In the genomic region with DNA sequence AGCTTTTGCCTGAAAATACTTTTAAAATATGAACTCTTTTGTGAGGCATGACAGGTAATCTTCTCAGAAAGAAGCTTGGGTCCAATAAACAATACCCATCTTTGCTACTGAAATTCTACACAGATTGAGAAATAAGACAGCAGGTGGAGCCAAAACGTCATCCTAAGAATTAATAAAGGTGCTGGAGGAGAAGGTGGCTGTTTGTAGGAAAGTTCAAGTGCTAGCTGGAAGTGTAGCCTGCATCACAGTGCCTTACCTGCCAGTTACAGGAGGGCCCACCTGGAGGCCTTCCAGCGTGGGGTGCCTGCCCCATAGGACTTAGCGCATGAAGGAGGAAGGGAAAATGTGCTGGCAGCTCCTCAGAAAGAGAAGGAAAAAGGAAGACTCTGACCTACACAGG, we compare ENCODE assay signal across 10 cellular contexts.
DNase-seq lines count a peak whose midpoint lies in the region; ATAC-seq and TF ChIP-seq lines count a peak whose summit lies in the region.
"Had no signal": no experiment of that assay in that cellular context is flagged by ENCODE, and none has a peak within 500 bp of the region (broad histone marks: within the 10 kb centered on the region; RNA-seq: fewer than 3 reads in every experiment).

No MANE protein-coding gene starts in this region.

- H3K27me3 Mint-ChIP-seq in endothelial cell (ENCODE audit: unreplicated experiment) (no peaks in the 10 kb centered on the region), type B pancreatic cell (no peaks in the 10 kb centered on the region)
- H3K27me3 Mint-ChIP-seq in activated CD4-positive, alpha-beta memory T cell treated with anti-CD3 and anti-CD28 coated beads, Interleukin-2, amount 10 ng/mL, durations not matched to agents 7 days and 5 days, result no peaks in the 10 kb centered on the region
- H3K27me3 Mint-ChIP-seq: naive B cell had no signal

- H3K36me3 ChIP-seq in left ventricle myocardium inferior, result peaks cover 59% of the 10 kb centered on the region

- H3K4me3 Mint-ChIP-seq in endothelial cell (ENCODE audit: unreplicated experiment) (peak overlapping the region; percentile 16), type B pancreatic cell (no peak overlapping the region)
- no peak overlapping the region for H3K4me3 Mint-ChIP-seq in activated CD4-positive, alpha-beta memory T cell treated with anti-CD3 and anti-CD28 coated beads, Interleukin-2, amount 10 ng/mL, durations not matched to agents 7 days and 5 days
- H3K4me3 Mint-ChIP-seq: naive B cell had no signal

- H3K27me3 ChIP-seq in left ventricle myocardium inferior (ENCODE audit: low read depth), result no peaks in the 10 kb centered on the region

- H3K9me3 Mint-ChIP-seq in endothelial cell (ENCODE audit: unreplicated experiment), result no peaks in the 10 kb centered on the region
- no peaks in the 10 kb centered on the region for H3K9me3 Mint-ChIP-seq in type B pancreatic cell
- H3K9me3 Mint-ChIP-seq in activated CD4-positive, alpha-beta memory T cell treated with anti-CD3 and anti-CD28 coated beads, Interleukin-2, amount 10 ng/mL, durations not matched to agents 7 days and 5 days, result no peaks in the 10 kb centered on the region
- H3K9me3 Mint-ChIP-seq: naive B cell had no signal

- CTCF ChIA-PET in activated CD4-positive, alpha-beta memory T cell treated with anti-CD3 and anti-CD28 coated beads, Interleukin-2, amount 10 ng/mL, durations not matched to agents 7 days and 5 days (lab: Charles Lee), result interaction anchor here (0.8 to 2.1 kb wide), 14 partner anchors 9 to 534 kb away, joined by 3 to 10 read pairs (median 4); no protein-coding TSS in a partner anchor

- no peak for ATAC-seq in Right ventricle myocardium inferior
- ATAC-seq in GM19328 (IDR thresholded peaks at IDR 0.05; ENCODE audit: unreplicated experiment), result no peak

- H3K4me1 ChIP-seq in left ventricle myocardium inferior, result peaks cover 10% of the 10 kb centered on the region

- H3K27ac ChIP-seq in left ventricle myocardium inferior (replicated peaks), result no peak overlapping the region

- no peak overlapping the region for H3K4me3 ChIP-seq in left ventricle myocardium inferior

- DNase-seq in left ventricle myocardium inferior (no peak), Right ventricle myocardium inferior (ENCODE audit: missing footprints) (no peak), NCI-H524 treated with DMSO at 0.1 percent for 48 hours (lab: John Stamatoyannopoulos, UW) (peak; percentile 14), endothelial cell (ENCODE audit: low spot score) (no peak), type B pancreatic cell (ENCODE audit: extremely low spot score, unreplicated experiment) (no peak), DMS114 treated with DMSO at 0.1 percent for 48 hours (lab: John Stamatoyannopoulos, UW; ENCODE audit: unreplicated experiment) (no peak)
- no peak for DNase-seq in activated CD4-positive, alpha-beta memory T cell treated with anti-CD3 and anti-CD28 coated beads, Interleukin-2, amount 10 ng/mL, durations not matched to agents 7 days and 5 days
- DNase-seq: naive B cell; stimulated activated CD8-positive, alpha-beta memory T cell treated with anti-CD3 and anti-CD28 coated beads, Interleukin-4, amount 100 ng/mL, for 48 hours had no signal

- H3K27ac Mint-ChIP-seq in endothelial cell (ENCODE audit: unreplicated experiment), result no peak overlapping the region
- H3K27ac Mint-ChIP-seq in type B pancreatic cell, result peak overlapping the region; percentile 17
- H3K27ac Mint-ChIP-seq in activated CD4-positive, alpha-beta memory T cell treated with anti-CD3 and anti-CD28 coated beads, Interleukin-2, amount 10 ng/mL, durations not matched to agents 7 days and 5 days, result no peak overlapping the region

- TF ChIP-seq CTCF in left ventricle myocardium inferior (IDR thresholded peaks at IDR 0.05; ENCODE audit: borderline replicate concordance) (peak; percentile 45), endothelial cell (IDR thresholded peaks at IDR 0.05; ENCODE audit: unreplicated experiment) (no peak), type B pancreatic cell (conservative IDR thresholded peaks at IDR 0.05) (peak; percentile 46)

- POLR2A ChIA-PET in activated CD4-positive, alpha-beta memory T cell treated with anti-CD3 and anti-CD28 coated beads, Interleukin-2, amount 10 ng/mL, durations not matched to agents 7 days and 5 days (lab: Charles Lee), result interaction anchor here (0.7 to 1.6 kb wide), 3 partner anchors 18 to 397 kb away, joined by 3 to 6 read pairs (median 3); no protein-coding TSS in a partner anchor

- intact Hi-C loops in left ventricle myocardium inferior (cut with micrococcal nuclease) (no loop called here), Right ventricle myocardium inferior (cut with DNase I) (no loop called here)

- H3K9me3 ChIP-seq in left ventricle myocardium inferior (replicated peaks), result no peaks in the 10 kb centered on the region

- H3K4me1 Mint-ChIP-seq in endothelial cell (ENCODE audit: unreplicated experiment) (peaks cover 3% of the 10 kb centered on the region), type B pancreatic cell (ENCODE audit: unreplicated experiment) (no peaks in the 10 kb centered on the region)
- H3K4me1 Mint-ChIP-seq in activated CD4-positive, alpha-beta memory T cell treated with anti-CD3 and anti-CD28 coated beads, Interleukin-2, amount 10 ng/mL, durations not matched to agents 7 days and 5 days, result no peaks in the 10 kb centered on the region
- H3K4me1 Mint-ChIP-seq: naive B cell had no signal

- peaks cover 23% of the 10 kb centered on the region for H3K36me3 Mint-ChIP-seq in endothelial cell (ENCODE audit: low read depth, unreplicated experiment)
- peaks cover 20% of the 10 kb centered on the region for H3K36me3 Mint-ChIP-seq in type B pancreatic cell
- peaks cover 19% of the 10 kb centered on the region for H3K36me3 Mint-ChIP-seq in activated CD4-positive, alpha-beta memory T cell treated with anti-CD3 and anti-CD28 coated beads, Interleukin-2, amount 10 ng/mL, durations not matched to agents 7 days and 5 days (ENCODE audit: low read depth)
